ENCODE assay signal across 24 cellular contexts in genomic region chr10:84158061-84158460, GRCh38. TPM values are rescaled to one million over a fixed set of nuclear protein-coding genes. Genes with fewer than 3 reads are reported as not detected.
"Had no signal": no experiment of that assay in that cellular context is flagged by ENCODE, and none has a peak within 500 bp of the region (broad histone marks: within the 10 kb centered on the region; RNA-seq: fewer than 3 reads in every experiment).

No MANE protein-coding gene starts in this region.

- H3K27me3 ChIP-seq: body of pancreas, suprapubic skin, transverse colon, uterus had no signal

- H3K9me3 Mint-ChIP-seq: nephron progenitor cell; stimulated activated naive CD8-positive, alpha-beta T cell treated with anti-CD3 and anti-CD28 coated beads, Interleukin-15, amount 100 ng/mL, for 72 hours had no signal

- H3K4me1 ChIP-seq: body of pancreas, suprapubic skin, uterus had no signal

- H3K27ac Mint-ChIP-seq: nephron progenitor cell had no signal

- H3K4me3 Mint-ChIP-seq: activated naive CD8-positive, alpha-beta T cell; nephron progenitor cell; stimulated activated naive CD8-positive, alpha-beta T cell treated with anti-CD3 and anti-CD28 coated beads, Interleukin-15, amount 100 ng/mL, for 72 hours had no signal

- H3K27ac ChIP-seq: body of pancreas, suprapubic skin, uterus, VCaP had no signal

- H3K9me3 ChIP-seq: body of pancreas, suprapubic skin, transverse colon, uterus had no signal

- H3K27me3 Mint-ChIP-seq: stimulated activated naive CD8-positive, alpha-beta T cell treated with anti-CD3 and anti-CD28 coated beads, Interleukin-15, amount 100 ng/mL, for 72 hours had no signal

- ATAC-seq: body of pancreas; stimulated activated naive CD8-positive, alpha-beta T cell treated with anti-CD3 and anti-CD28 coated beads, Interleukin-15, amount 100 ng/mL, for 72 hours had no signal

- H3K36me3 ChIP-seq: uterus had no signal

- DNase-seq: activated CD4-positive, alpha-beta T cell treated with anti-CD3 and anti-CD28 coated beads for 1 hour; activated CD4-positive, alpha-beta T cell treated with anti-CD3 and anti-CD28 coated beads, Interleukin-2, amount 50 U/mL, for 4 hours; activated gamma-delta T cell; body of pancreas; dorsolateral prefrontal cortex; kidney; nephron progenitor cell; occipital lobe; posterior cingulate gyrus; stimulated activated CD4-positive, alpha-beta T cell treated with anti-CD3 and anti-CD28 coated beads, Interleukin-12 subunit alpha, Interleukin-12 subunit beta, amount 100 ng/mL, for 4 hours; stimulated activated CD4-positive, alpha-beta T cell treated with anti-CD3 and anti-CD28 coated beads, Interleukin-1b, Interleukin-23, amount 100 ng/mL, for 48 hours; stimulated activated CD8-positive, alpha-beta memory T cell treated with anti-CD3 and anti-CD28 coated beads, Interleukin-4, amount 100 ng/mL, for 48 hours; stimulated activated naive CD8-positive, alpha-beta T cell treated with anti-CD3 and anti-CD28 coated beads, Interleukin-15, amount 100 ng/mL, for 72 hours; T-helper 2 cell; transverse colon; uterus had no signal

- H3K4me3 ChIP-seq: body of pancreas, dorsolateral prefrontal cortex, lung, suprapubic skin, transverse colon, uterus had no signal

RNA-seq across cellular contexts. Expression of gene GPR15LG, which starts 15.5 kb away (rescaled TPM):
- total RNA-seq: activated CD8-positive, alpha-beta memory T cell treated with anti-CD3 and anti-CD28 coated beads for 36 hours; body of pancreas; cardiac septum; dorsolateral prefrontal cortex; epithelial cell of proximal tubule; frontal cortex; lung; occipital lobe; uterus had no signal
